ENCODE assay signal across 23 cellular contexts in the genomic region with DNA sequence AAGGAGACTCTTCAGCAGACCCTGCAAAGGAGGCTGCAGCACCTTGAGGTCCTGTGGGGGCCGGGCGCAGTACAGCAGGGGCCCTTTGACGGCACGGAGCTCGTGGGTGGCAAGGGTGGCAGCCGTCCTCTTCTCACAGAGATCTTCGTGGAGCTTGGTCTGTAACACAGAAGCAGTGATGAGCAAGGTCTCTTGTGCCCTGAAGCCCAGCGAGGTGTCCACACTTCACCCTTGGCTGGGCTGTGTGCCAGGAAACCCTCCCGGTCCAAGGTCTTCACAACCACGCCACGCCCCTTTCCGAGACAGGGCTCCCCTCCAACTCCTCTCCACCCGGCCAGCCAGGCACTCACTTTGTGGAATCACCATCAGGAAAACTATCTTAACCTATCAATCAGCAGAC. TPM values are rescaled to one million over a fixed set of nuclear protein-coding genes. Genes with fewer than 3 reads are reported as not detected.
DNase-seq lines count a peak whose midpoint lies in the region; ATAC-seq, FAIRE-seq and TF ChIP-seq lines count a peak whose summit lies in the region.
"Had no signal": no experiment of that assay in that cellular context is flagged by ENCODE, and none has a peak within 500 bp of the region (broad histone marks: within the 10 kb centered on the region; RNA-seq: fewer than 3 reads in every experiment).

No MANE protein-coding gene starts in this region.

- H3K27ac Mint-ChIP-seq in endothelial cell (ENCODE audit: unreplicated experiment): no peak overlapping the region
- peak overlapping the region; percentile 56 for H3K27ac Mint-ChIP-seq in nephron progenitor cell
- no peak overlapping the region for H3K27ac Mint-ChIP-seq in osteocyte (ENCODE audit: unreplicated experiment)
- H3K27ac Mint-ChIP-seq: activated naive CD8-positive, alpha-beta T cell treated with anti-CD3 and anti-CD28 coated beads, Interleukin-2, amount 10 ng/mL, durations not matched to agents 7 days and 5 days; activated T-helper 17 cell treated with anti-CD3 and anti-CD28 coated beads, Interleukin-2, amount 50 U/mL, for 72 hours; natural killer cell treated with Interleukin-12 subunit alpha and Interleukin-12 subunit beta and Interleukin-15 and Interleukin-18, amount 100 ng/mL, for 72 hours; stimulated activated naive CD8-positive, alpha-beta T cell treated with anti-CD3 and anti-CD28 coated beads, Interleukin-15, amount 100 ng/mL, for 72 hours had no signal

- ATAC-seq in GM18868 (IDR thresholded peaks at IDR 0.05; ENCODE audit: unreplicated experiment) (no peak), HG03175 (IDR thresholded peaks at IDR 0.05; ENCODE audit: unreplicated experiment) (no peak), HG03097 (IDR thresholded peaks at IDR 0.05; ENCODE audit: low FRiP score, unreplicated experiment) (no peak)
- ATAC-seq: activated T-helper 17 cell treated with anti-CD3 and anti-CD28 coated beads, Interleukin-2, amount 50 U/mL, for 72 hours; esophagus mucosa; natural killer cell treated with Interleukin-12 subunit alpha and Interleukin-12 subunit beta and Interleukin-15 and Interleukin-18, amount 100 ng/mL, for 72 hours; stimulated activated naive CD8-positive, alpha-beta T cell treated with anti-CD3 and anti-CD28 coated beads, Interleukin-15, amount 100 ng/mL, for 72 hours had no signal

- H3K9me3 Mint-ChIP-seq in endothelial cell (ENCODE audit: unreplicated experiment) (no peaks in the 10 kb centered on the region), nephron progenitor cell (no peaks in the 10 kb centered on the region), osteocyte (ENCODE audit: unreplicated experiment) (no peaks in the 10 kb centered on the region)
- H3K9me3 Mint-ChIP-seq: activated naive CD8-positive, alpha-beta T cell treated with anti-CD3 and anti-CD28 coated beads, Interleukin-2, amount 10 ng/mL, durations not matched to agents 7 days and 5 days; activated T-helper 17 cell treated with anti-CD3 and anti-CD28 coated beads, Interleukin-2, amount 50 U/mL, for 72 hours; natural killer cell treated with Interleukin-12 subunit alpha and Interleukin-12 subunit beta and Interleukin-15 and Interleukin-18, amount 100 ng/mL, for 72 hours; stimulated activated naive CD8-positive, alpha-beta T cell treated with anti-CD3 and anti-CD28 coated beads, Interleukin-15, amount 100 ng/mL, for 72 hours had no signal

- H3K4me1 Mint-ChIP-seq in endothelial cell (ENCODE audit: unreplicated experiment) (no peaks in the 10 kb centered on the region), nephron progenitor cell (no peaks in the 10 kb centered on the region), osteocyte (ENCODE audit: unreplicated experiment) (peaks cover 4% of the 10 kb centered on the region)

- TF ChIP-seq CTCF in endothelial cell (IDR thresholded peaks at IDR 0.05; ENCODE audit: unreplicated experiment) (no peak), nephron progenitor cell (IDR thresholded peaks at IDR 0.05) (no peak), osteocyte (IDR thresholded peaks at IDR 0.05) (no peak)

- H3K36me3 Mint-ChIP-seq in endothelial cell (ENCODE audit: low read depth, unreplicated experiment) (peaks cover 38% of the 10 kb centered on the region), nephron progenitor cell (ENCODE audit: low read depth) (peaks cover 53% of the 10 kb centered on the region), osteocyte (ENCODE audit: unreplicated experiment) (peaks cover 35% of the 10 kb centered on the region)

- H3K27me3 Mint-ChIP-seq in endothelial cell (ENCODE audit: unreplicated experiment) (peaks cover 1% of the 10 kb centered on the region), nephron progenitor cell (ENCODE audit: low read depth, poor library complexity) (peaks cover 2% of the 10 kb centered on the region), osteocyte (ENCODE audit: unreplicated experiment) (no peaks in the 10 kb centered on the region)
- H3K27me3 Mint-ChIP-seq: activated T-helper 17 cell treated with anti-CD3 and anti-CD28 coated beads, Interleukin-2, amount 50 U/mL, for 72 hours; natural killer cell treated with Interleukin-12 subunit alpha and Interleukin-12 subunit beta and Interleukin-15 and Interleukin-18, amount 100 ng/mL, for 72 hours; stimulated activated naive CD8-positive, alpha-beta T cell treated with anti-CD3 and anti-CD28 coated beads, Interleukin-15, amount 100 ng/mL, for 72 hours had no signal

- DNase-seq in GM12891 (ENCODE audit: insufficient read length, low spot score) (no peak), HT-29 (ENCODE audit: low spot score) (peak; percentile 42), endothelial cell (ENCODE audit: low spot score) (no peak), nephron progenitor cell (no peak), osteocyte (ENCODE audit: extremely low spot score, unreplicated experiment) (no peak)
- DNase-seq: activated naive CD8-positive, alpha-beta T cell treated with anti-CD3 and anti-CD28 coated beads, Interleukin-2, amount 10 ng/mL, durations not matched to agents 7 days and 5 days; cerebellar nuclear complex; effector CD8-positive, alpha-beta T cell; EL; foreskin melanocyte; stimulated activated naive CD8-positive, alpha-beta T cell treated with anti-CD3 and anti-CD28 coated beads, Interleukin-15, amount 100 ng/mL, for 72 hours; T-helper 9 cell; tibial artery had no signal

- FAIRE-seq in GM12891 (lab: Jason Lieb, UNC): no peak
- FAIRE-seq: HTR-8/SVneo had no signal

- H3K4me3 Mint-ChIP-seq in endothelial cell (ENCODE audit: unreplicated experiment) (peak overlapping the region; percentile 62), nephron progenitor cell (no peak overlapping the region), osteocyte (ENCODE audit: unreplicated experiment) (no peak overlapping the region)
- H3K4me3 Mint-ChIP-seq: activated naive CD8-positive, alpha-beta T cell treated with anti-CD3 and anti-CD28 coated beads, Interleukin-2, amount 10 ng/mL, durations not matched to agents 7 days and 5 days; activated T-helper 17 cell treated with anti-CD3 and anti-CD28 coated beads, Interleukin-2, amount 50 U/mL, for 72 hours; natural killer cell treated with Interleukin-12 subunit alpha and Interleukin-12 subunit beta and Interleukin-15 and Interleukin-18, amount 100 ng/mL, for 72 hours; stimulated activated naive CD8-positive, alpha-beta T cell treated with anti-CD3 and anti-CD28 coated beads, Interleukin-15, amount 100 ng/mL, for 72 hours had no signal

- no peak for TF ChIP-seq POLR2A in GM12891 (IDR thresholded peaks at IDR 0.05; ENCODE audit: low read depth, low read length)

TF ChIP-seq in GM12891, 5 proteins besides CTCF, POLR2A, EP300 and RAD21:
- TF ChIP-seq SPI1 (IDR thresholded peaks at IDR 0.05; ENCODE audit: low read depth, low read length): no peak
- TF ChIP-seq PAX5 (IDR thresholded peaks at IDR 0.05; ENCODE audit: insufficient read depth, low read length, severe bottlenecking): no peak
- no peak for TF ChIP-seq POU2F2 (IDR thresholded peaks at IDR 0.05; ENCODE audit: low read depth, low read length)
- no peak for TF ChIP-seq TAF1 (IDR thresholded peaks at IDR 0.05; ENCODE audit: low read depth, low read length)
- TF ChIP-seq POLR2AphosphoS5 (IDR thresholded peaks at IDR 0.05; ENCODE audit: low read depth, low read length): peak; percentile 41; the same call in 1 of the 2 replicates

RNA-seq across cellular contexts. Expression of a gene that starts 11.3 kb away (rescaled TPM):
- polyA plus RNA-seq in GM12891 (2012; ENCODE audit: low read depth, missing spikeins): 20.1 TPM
- 41.1 and 42.7 TPM in 2 replicates for total RNA-seq in HT-29 (2014; rRNA removed; shearing (Covaris generic))
- total RNA-seq in endothelial cell (ENCODE audit: unreplicated experiment) (52.2 TPM), osteocyte (52.3 and 59.5 TPM in 2 replicates)

RNA-seq across cellular contexts. Expression of a gene that starts 12.5 kb away (rescaled TPM):
- polyA plus RNA-seq in GM12891 (2012; ENCODE audit: low read depth, missing spikeins): 0.72 TPM
- 1.9 TPM in 1 of 2 replicates, not detected in the other for total RNA-seq in HT-29 (2014; rRNA removed; shearing (Covaris generic))
- total RNA-seq in endothelial cell (ENCODE audit: unreplicated experiment) (2.1 TPM), osteocyte (0.73 and 1.3 TPM in 2 replicates)
- total RNA-seq: natural killer cell treated with Interleukin-12 subunit alpha and Interleukin-12 subunit beta and Interleukin-15 and Interleukin-18, amount 100 ng/mL, for 72 hours had no signal

RNA-seq across cellular contexts. Expression of a gene that starts 32.8 kb away (rescaled TPM):
- polyA plus RNA-seq in GM12891 (2012; ENCODE audit: low read depth, missing spikeins): not detected
- not detected in 2 replicates for total RNA-seq in HT-29 (2014; rRNA removed; shearing (Covaris generic))
- total RNA-seq in endothelial cell (ENCODE audit: unreplicated experiment) (not detected), osteocyte (not detected in 2 replicates)
- total RNA-seq: activated naive CD8-positive, alpha-beta T cell treated with anti-CD3 and anti-CD28 coated beads, Interleukin-2, amount 10 ng/mL, durations not matched to agents 7 days and 5 days; activated T-helper 17 cell treated with anti-CD3 and anti-CD28 coated beads, Interleukin-2, amount 50 U/mL, for 72 hours; esophagus mucosa; lower leg skin; natural killer cell treated with Interleukin-12 subunit alpha and Interleukin-12 subunit beta and Interleukin-15 and Interleukin-18, amount 100 ng/mL, for 72 hours; posterior vena cava had no signal
- polyA plus RNA-seq: AG04450 had no signal
